21 cellular contexts compared by ENCODE assay signal in genomic region chr1:223815020-223815853, GRCh38. TPM values are rescaled to one million over a fixed set of nuclear protein-coding genes. Genes with fewer than 3 reads are reported as not detected.
A peak's percentile ranks its signal among the peaks of the same experiment; 100 is the strongest.
DNase-seq lines count a peak whose midpoint lies in the region; ATAC-seq and TF ChIP-seq lines count a peak whose summit lies in the region.
"Had no signal": no experiment of that assay in that cellular context is flagged by ENCODE, and none has a peak within 500 bp of the region (broad histone marks: within the 10 kb centered on the region; RNA-seq: fewer than 3 reads in every experiment).

No MANE protein-coding gene starts in this region.

- H3K4me3 ChIP-seq in Panc1 (ENCODE audit: low read depth in 2 of 2, low read length in 2 of 2) (no peak overlapping the region), gastrocnemius medialis (no peak overlapping the region), SJCRH30 (no peak overlapping the region)
- H3K4me3 ChIP-seq: right atrium auricular region had no signal

- CTCF ChIA-PET in activated CD4-positive, alpha-beta memory T cell treated with anti-CD3 and anti-CD28 coated beads for 36 hours (lab: Charles Lee), result interaction anchor here (1.0 kb wide), 1 partner anchor 11 kb away, joined by 3 read pairs; no protein-coding TSS in a partner anchor
- CTCF ChIA-PET in activated CD4-positive, alpha-beta memory T cell treated with anti-CD3 and anti-CD28 coated beads, Interleukin-2, amount 10 ng/mL, durations not matched to agents 7 days and 5 days (lab: Charles Lee), result no interaction called here
- CTCF ChIA-PET in Panc1 (lab: Charles Lee), result no interaction called here

- in situ Hi-C loops in Panc1 (cut with HindIII; ENCODE audit: low pct_unique_long_range_greater_than_20kb, low sequenced_read_pairs), result no loop called here
- in situ Hi-C loops in gastrocnemius medialis (cut with MboI; ENCODE audit: low sequenced_read_pairs in 4 of 4), result loop anchor here in 1 of 4 donors (25.0 kb wide), 1 partner anchor 97 kb away; no protein-coding TSS in a partner anchor

- ATAC-seq in Panc1 (peak; percentile 30; the same call in 1 of the 2 replicates), gastrocnemius medialis (no peak), GM21619 (IDR thresholded peaks at IDR 0.05; ENCODE audit: unreplicated experiment) (no peak)
- ATAC-seq: natural killer cell had no signal

- no peak overlapping the region for H3K4me3 Mint-ChIP-seq in activated CD4-positive, alpha-beta memory T cell treated with anti-CD3 and anti-CD28 coated beads for 36 hours
- no peak overlapping the region for H3K4me3 Mint-ChIP-seq in activated CD4-positive, alpha-beta memory T cell treated with anti-CD3 and anti-CD28 coated beads, Interleukin-2, amount 10 ng/mL, durations not matched to agents 7 days and 5 days
- no peak overlapping the region for H3K4me3 Mint-ChIP-seq in endothelial cell (ENCODE audit: unreplicated experiment)
- H3K4me3 Mint-ChIP-seq: natural killer cell had no signal

- peaks cover 12% of the 10 kb centered on the region for H3K36me3 ChIP-seq in Panc1 (ENCODE audit: control insufficient read depth, insufficient read depth, low read length)
- peaks cover 0 to 26% of the 10 kb centered on the region in 2 donors for H3K36me3 ChIP-seq in gastrocnemius medialis
- peaks cover 46% of the 10 kb centered on the region for H3K36me3 ChIP-seq in SJCRH30

- peaks cover 33% of the 10 kb centered on the region for H3K36me3 Mint-ChIP-seq in activated CD4-positive, alpha-beta memory T cell treated with anti-CD3 and anti-CD28 coated beads for 36 hours
- peaks cover 32% of the 10 kb centered on the region for H3K36me3 Mint-ChIP-seq in activated CD4-positive, alpha-beta memory T cell treated with anti-CD3 and anti-CD28 coated beads, Interleukin-2, amount 10 ng/mL, durations not matched to agents 7 days and 5 days (ENCODE audit: low read depth)
- H3K36me3 Mint-ChIP-seq in endothelial cell (ENCODE audit: low read depth, unreplicated experiment), result peaks cover 22% of the 10 kb centered on the region

- intact Hi-C loops in activated CD4-positive, alpha-beta memory T cell treated with anti-CD3 and anti-CD28 coated beads for 36 hours (cut with micrococcal nuclease), result no loop called here
- intact Hi-C loops in Panc1 (cut with micrococcal nuclease; ENCODE audit: unreplicated experiment), result no loop called here
- intact Hi-C loops in gastrocnemius medialis (cut with DNase I; ENCODE audit: low total_unique reads), result no loop called here

- H3K27ac ChIP-seq in Panc1 (ENCODE audit: low read length) (no peak overlapping the region), gastrocnemius medialis (peak overlapping the region in 3 of 4 donors; percentile 4 to 25 (median 20)), SJCRH30 (no peak overlapping the region)

- H3K9me3 ChIP-seq in Panc1 (ENCODE audit: control insufficient read depth, insufficient read depth, low read depth, low read length), result no peaks in the 10 kb centered on the region
- H3K9me3 ChIP-seq in gastrocnemius medialis, result no peaks in the 10 kb centered on the region
- no peaks in the 10 kb centered on the region for H3K9me3 ChIP-seq in SJCRH30 (replicated peaks)
- H3K9me3 ChIP-seq: right atrium auricular region had no signal

- H3K27me3 ChIP-seq in Panc1 (ENCODE audit: control insufficient read depth, insufficient read depth, low read length) (no peaks in the 10 kb centered on the region), gastrocnemius medialis (no peaks in the 10 kb centered on the region), SJCRH30 (no peaks in the 10 kb centered on the region)
- H3K27me3 ChIP-seq: right atrium auricular region had no signal

- no TSS peak for BruUV-seq in Panc1 (replicated peaks; lab: Mats Ljungman, UMichigan)

- no peak for DNase-seq in activated CD4-positive, alpha-beta memory T cell treated with anti-CD3 and anti-CD28 coated beads for 36 hours
- DNase-seq in activated CD4-positive, alpha-beta memory T cell treated with anti-CD3 and anti-CD28 coated beads, Interleukin-2, amount 10 ng/mL, durations not matched to agents 7 days and 5 days, result no peak
- DNase-seq in Panc1 (ENCODE audit: low read depth, low spot score), result no peak
- peak; percentile 31 for DNase-seq in iris pigment epithelial cell (ENCODE audit: low read depth)
- DNase-seq in gastrocnemius medialis, result no peak
- DNase-seq in SJCRH30, result no peak
- DNase-seq in endothelial cell (ENCODE audit: low spot score), result no peak
- DNase-seq: activated CD4-positive, alpha-beta T cell treated with anti-CD3 and anti-CD28 coated beads, Interleukin-2, amount 50 U/mL, for 1 hour; activated effector memory CD4-positive, alpha-beta T cell treated with Interleukin-2 at 50 U/mL for 16 hours; caudate nucleus; COR-L47; glutamatergic neuron; kidney; MM.1S; natural killer cell; NCI-H2081 treated with DMSO at 0.1 percent for 48 hours; NCI-H774; stimulated activated CD4-positive, alpha-beta T cell treated with anti-CD3 and anti-CD28 coated beads, Interleukin-4, amount 100 ng/mL, for 24 hours; T-helper 9 cell had no signal

- H3K4me1 Mint-ChIP-seq in activated CD4-positive, alpha-beta memory T cell treated with anti-CD3 and anti-CD28 coated beads for 36 hours (ENCODE audit: low read depth), result peaks cover 36% of the 10 kb centered on the region
- H3K4me1 Mint-ChIP-seq in activated CD4-positive, alpha-beta memory T cell treated with anti-CD3 and anti-CD28 coated beads, Interleukin-2, amount 10 ng/mL, durations not matched to agents 7 days and 5 days, result peaks cover 15% of the 10 kb centered on the region
- peaks cover 10% of the 10 kb centered on the region for H3K4me1 Mint-ChIP-seq in endothelial cell (ENCODE audit: unreplicated experiment)

- H3K27ac Mint-ChIP-seq in activated CD4-positive, alpha-beta memory T cell treated with anti-CD3 and anti-CD28 coated beads for 36 hours, result peak overlapping the region; percentile 16
- no peak overlapping the region for H3K27ac Mint-ChIP-seq in activated CD4-positive, alpha-beta memory T cell treated with anti-CD3 and anti-CD28 coated beads, Interleukin-2, amount 10 ng/mL, durations not matched to agents 7 days and 5 days
- H3K27ac Mint-ChIP-seq in endothelial cell (ENCODE audit: unreplicated experiment), result no peak overlapping the region

- TF ChIP-seq CTCF in Panc1 (IDR thresholded peaks at IDR 0.05) (no peak), gastrocnemius medialis (IDR thresholded peaks at IDR 0.05 in 4 of 5, conservative IDR thresholded peaks at IDR 0.05 in 1 of 5) (no peak), endothelial cell (IDR thresholded peaks at IDR 0.05; ENCODE audit: unreplicated experiment) (no peak)

- TF ChIP-seq POLR2A in gastrocnemius medialis (IDR thresholded peaks at IDR 0.05), result no peak

- peaks cover 15% of the 10 kb centered on the region for H3K4me1 ChIP-seq in Panc1 (ENCODE audit: control insufficient read depth, insufficient read depth, low read length)
- H3K4me1 ChIP-seq in gastrocnemius medialis, result peaks cover 28 to 29% of the 10 kb centered on the region in 2 donors
- peaks cover 16% of the 10 kb centered on the region for H3K4me1 ChIP-seq in SJCRH30

- no peaks in the 10 kb centered on the region for H3K9me3 Mint-ChIP-seq in activated CD4-positive, alpha-beta memory T cell treated with anti-CD3 and anti-CD28 coated beads for 36 hours
- H3K9me3 Mint-ChIP-seq in activated CD4-positive, alpha-beta memory T cell treated with anti-CD3 and anti-CD28 coated beads, Interleukin-2, amount 10 ng/mL, durations not matched to agents 7 days and 5 days, result no peaks in the 10 kb centered on the region
- H3K9me3 Mint-ChIP-seq in endothelial cell (ENCODE audit: unreplicated experiment), result no peaks in the 10 kb centered on the region
- H3K9me3 Mint-ChIP-seq: natural killer cell had no signal

- POLR2A ChIA-PET in activated CD4-positive, alpha-beta memory T cell treated with anti-CD3 and anti-CD28 coated beads for 36 hours (lab: Charles Lee), result no interaction called here
- POLR2A ChIA-PET in activated CD4-positive, alpha-beta memory T cell treated with anti-CD3 and anti-CD28 coated beads, Interleukin-2, amount 10 ng/mL, durations not matched to agents 7 days and 5 days (lab: Charles Lee), result no interaction called here
- POLR2A ChIA-PET in Panc1 (lab: Charles Lee), result no interaction called here

- H3K27me3 Mint-ChIP-seq in activated CD4-positive, alpha-beta memory T cell treated with anti-CD3 and anti-CD28 coated beads for 36 hours, result no peaks in the 10 kb centered on the region
- no peaks in the 10 kb centered on the region for H3K27me3 Mint-ChIP-seq in activated CD4-positive, alpha-beta memory T cell treated with anti-CD3 and anti-CD28 coated beads, Interleukin-2, amount 10 ng/mL, durations not matched to agents 7 days and 5 days
- H3K27me3 Mint-ChIP-seq in endothelial cell (ENCODE audit: unreplicated experiment), result no peaks in the 10 kb centered on the region

RNA-seq across cellular contexts. Expression of gene TP53BP2, which starts 30.5 kb away (rescaled TPM):
- 10 to 100 TPM; 56.0 to 58.7 TPM for total RNA-seq in activated CD4-positive, alpha-beta memory T cell treated with anti-CD3 and anti-CD28 coated beads for 36 hours
- total RNA-seq in activated CD4-positive, alpha-beta memory T cell treated with anti-CD3 and anti-CD28 coated beads, Interleukin-2, amount 10 ng/mL, durations not matched to agents 7 days and 5 days, result 10 to 100 TPM; 34.4 to 36.0 TPM
- total RNA-seq in Panc1 (2021; ENCODE audit: unreplicated experiment), result 51.4 TPM
- polyA plus RNA-seq in Panc1 (2012; ENCODE audit: insufficient read length), result 24.4 TPM
- 10 to 100 TPM; 22.2 to 85.1 (median 38.8) TPM for total RNA-seq in gastrocnemius medialis
- total RNA-seq in SJCRH30 (2014; rRNA removed; shearing (Covaris generic)), result 51.2 and 54.4 TPM in 2 replicates
- total RNA-seq in endothelial cell (ENCODE audit: unreplicated experiment), result 42.0 TPM

Comparison
In these comparisons a context has a peak if more than half of its experiments do, and no peak if none do; other contexts are left out.
1. H3K27ac ChIP-seq: peak in gastrocnemius medialis (3 of 4); none in Panc1 (single experiment) and SJCRH30 (single experiment).